Comparison of ENCODE assay signal across 34 cellular contexts in the genomic region with DNA sequence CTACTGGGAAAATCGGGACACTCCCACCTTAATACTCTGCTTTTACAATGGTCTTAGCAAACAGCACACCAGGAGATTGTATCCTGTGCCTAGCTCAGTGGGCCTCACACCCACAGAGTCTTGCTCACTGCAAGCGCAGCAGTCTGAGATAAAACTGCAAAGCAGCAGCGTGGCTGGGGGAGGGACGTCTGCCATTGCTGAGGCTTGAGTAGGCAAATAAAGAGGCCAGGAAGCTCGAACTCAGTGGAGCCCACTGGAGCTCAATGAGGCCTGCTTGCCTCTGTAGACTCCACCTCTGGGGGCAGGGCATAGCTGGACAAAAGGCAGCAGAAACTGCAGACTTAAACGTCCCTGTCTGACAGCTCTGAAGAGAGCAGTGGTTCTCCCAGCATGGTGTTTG.
"Had no signal": no experiment of that assay in that cellular context is flagged by ENCODE, and none has a peak within 500 bp of the region (broad histone marks: within the 10 kb centered on the region; RNA-seq: fewer than 3 reads in every experiment).

No MANE protein-coding gene starts in this region.

- H3K27me3 ChIP-seq: MG63 had no signal

- H3K27ac ChIP-seq: KMS-11 had no signal

- H3K9me3 ChIP-seq: MG63 had no signal

- H3K36me3 ChIP-seq: MG63 had no signal

- H3K4me3 ChIP-seq: MG63 had no signal

- DNase-seq: Karpas-422, Kasumi-1, KG1, MG63, MM.1S, MV-4-11, NCI-H1048, NCI-H1092, NCI-H1092 treated with DMSO at 0.1 percent for 48 hours, NCI-H1105, NCI-H1105 treated with DMSO at 0.1 percent for 48 hours, NCI-H1417, NCI-H1417 treated with DMSO at 0.1 percent for 48 hours, NCI-H1436, NCI-H1436 treated with DMSO at 0.1 percent for 48 hours, NCI-H146, NCI-H1694, NCI-H1694 treated with DMSO at 0.1 percent for 48 hours, NCI-H187, NCI-H187 treated with DMSO at 0.1 percent for 48 hours, NCI-H1930, NCI-H2029, NCI-H2029 treated with DMSO at 0.1 percent for 48 hours, NCI-H2081, NCI-H2081 treated with DMSO at 0.1 percent for 48 hours, NCI-H2107, NCI-H2171, NCI-H2171 treated with DMSO at 0.1 percent for 48 hours, NCI-H2227 treated with DMSO at 0.1 percent for 48 hours, NCI-H226, NCI-H345, NCI-H446, NCI-H446 treated with DMSO at 0.1 percent for 48 hours had no signal
